8 cellular contexts compared by ENCODE assay signal in the genomic region with DNA sequence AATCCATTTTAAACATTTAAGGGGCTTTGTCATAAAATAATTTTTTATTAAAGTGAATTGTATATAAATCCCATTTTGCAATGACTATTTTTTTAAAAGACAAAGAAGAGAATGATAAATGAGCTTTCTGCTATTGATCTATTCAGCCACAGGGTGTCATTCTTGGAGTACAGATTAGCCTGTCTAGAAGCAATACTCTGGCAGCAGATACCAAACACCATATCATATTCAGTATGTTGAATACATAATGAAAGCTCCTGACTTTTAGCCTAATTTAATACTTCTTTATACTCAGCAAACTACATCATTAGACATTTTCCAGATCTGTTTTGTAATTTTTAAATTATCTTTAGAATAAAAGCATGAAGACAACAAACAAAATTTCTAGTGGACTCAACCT.
A peak's percentile ranks its signal among the peaks of the same experiment; 100 is the strongest.
DNase-seq lines count a peak whose midpoint lies in the region; ATAC-seq, FAIRE-seq and TF ChIP-seq lines count a peak whose summit lies in the region.

No MANE protein-coding gene starts in this region.

- no peak overlapping the region for H3K4me3 ChIP-seq in astrocyte (ENCODE audit: insufficient read depth, low read depth, low read length)

- no peak overlapping the region for H3K4me3 Mint-ChIP-seq in astrocyte (ENCODE audit: unreplicated experiment)

- no peaks in the 10 kb centered on the region for H3K79me2 ChIP-seq in astrocyte (ENCODE audit: insufficient read depth, low read length)

- peak; percentile 65 for TF ChIP-seq CTCF in astrocyte (IDR thresholded peaks at IDR 0.05; ENCODE audit: insufficient read depth, low read depth, low read length)
- TF ChIP-seq CTCF in omental fat pad (IDR thresholded peaks at IDR 0.05), result no peak

- peaks cover 15% of the 10 kb centered on the region for H3K4me1 ChIP-seq in astrocyte (ENCODE audit: insufficient read depth, low read length)

- no peaks in the 10 kb centered on the region for H3K27me3 Mint-ChIP-seq in astrocyte (ENCODE audit: low read depth, unreplicated experiment)

- H3K4me1 Mint-ChIP-seq in astrocyte (ENCODE audit: low read depth, unreplicated experiment), result peaks cover 24% of the 10 kb centered on the region

- H3K4me2 ChIP-seq in astrocyte (ENCODE audit: low read length), result no peak overlapping the region

- in situ Hi-C loops in G401 (cut with HindIII; ENCODE audit: low sequenced_read_pairs), result no loop called here

- H3K27ac Mint-ChIP-seq in astrocyte (ENCODE audit: unreplicated experiment), result peak overlapping the region; percentile 98

- peak overlapping the region; percentile 75 for H3K9ac ChIP-seq in astrocyte (ENCODE audit: low read length)

- ATAC-seq in omental fat pad (ENCODE audit: low FRiP score), result no peak

- no peaks in the 10 kb centered on the region for H4K20me1 ChIP-seq in astrocyte (ENCODE audit: insufficient read depth, low read length)

- no peak overlapping the region for H2AFZ ChIP-seq in astrocyte (ENCODE audit: low read depth, low read length)

- DNase-seq in DMS53 (lab: John Stamatoyannopoulos, UW) (peak; percentile 69), NCI-H1105 (lab: John Stamatoyannopoulos, UW) (peak; percentile 3), astrocyte (ENCODE audit: low read depth) (peak; percentile 59), G401 (ENCODE audit: low spot score) (no peak), omental fat pad (ENCODE audit: low spot score) (no peak)
- DNase-seq in activated CD8-positive, alpha-beta memory T cell treated with anti-CD3 and anti-CD28 coated beads for 24 hours, result no peak
- no peak for DNase-seq in stimulated activated CD4-positive, alpha-beta T cell treated with anti-CD3 and anti-CD28 coated beads, Interleukin-15, amount 100 ng/mL, for 24 hours

- no peaks in the 10 kb centered on the region for H3K27me3 ChIP-seq in astrocyte (ENCODE audit: insufficient read depth, low read length)

- FAIRE-seq in astrocyte (lab: Jason Lieb, UNC) (peak; percentile 64), islet of Langerhans (lab: Jason Lieb, UNC) (peak; percentile 86)

- H3K9me3 ChIP-seq in astrocyte (ENCODE audit: insufficient read depth, low read depth, low read length), result no peaks in the 10 kb centered on the region

- no peaks in the 10 kb centered on the region for H3K36me3 ChIP-seq in astrocyte (ENCODE audit: insufficient read depth, low read length)

- H3K27ac ChIP-seq in astrocyte (ENCODE audit: low read depth, low read length), result peak overlapping the region; percentile 99

- no peaks in the 10 kb centered on the region for H3K9me3 Mint-ChIP-seq in astrocyte (ENCODE audit: unreplicated experiment)

- H3K36me3 Mint-ChIP-seq in astrocyte (ENCODE audit: low read depth, unreplicated experiment), result no peaks in the 10 kb centered on the region

Comparison
In these comparisons a context has a peak if more than half of its experiments do, and no peak if none do; other contexts are left out.
1. DNase-seq: peak in DMS53 (single experiment), NCI-H1105 (single experiment) and astrocyte (single experiment); none in G401 (single experiment), activated CD8-positive, alpha-beta memory T cell treated with anti-CD3 and anti-CD28 coated beads for 24 hours (single experiment), stimulated activated CD4-positive, alpha-beta T cell treated with anti-CD3 and anti-CD28 coated beads, Interleukin-15, amount 100 ng/mL, for 24 hours (single experiment) and omental fat pad (single experiment).